Comparison of ENCODE assay signal across 8 cellular contexts in genomic region chr1:36463773-36464604, GRCh38. TPM values are rescaled to one million over a fixed set of nuclear protein-coding genes. Genes with fewer than 3 reads are reported as not detected.
A peak's percentile ranks its signal among the peaks of the same experiment; 100 is the strongest.
DNase-seq lines count a peak whose midpoint lies in the region; ATAC-seq and TF ChIP-seq lines count a peak whose summit lies in the region.

MRPS15 (minus strand) TSS chr1:36464384; CDS start chr1:36464275, 109 bp downstream.

- 1% methylated on average over 66 of the region's 66 CpGs for WGBS in esophagus, 2 donors

- peak within 1 kb of the TSS; percentile 88 to 90 for H3K27ac ChIP-seq in esophagus (ENCODE audit: low read depth in 2 of 2, low read length in 1 of 2)
- peak within 1 kb of the TSS; percentile 95 for H3K27ac ChIP-seq in muscle layer of colon (ENCODE audit: low read depth, low read length)

- H3K36me3 ChIP-seq in esophagus (ENCODE audit: control insufficient read depth in 2 of 2, insufficient read depth in 2 of 2, low read length in 1 of 2) (peaks cover 7 to 8% of the 10 kb centered on the region in 2 donors), muscle layer of colon (ENCODE audit: insufficient read depth, low read length) (peaks cover 30% of the 10 kb centered on the region)

- no peaks in the 10 kb centered on the region for H3K27me3 Mint-ChIP-seq in activated T-cell treated with anti-CD3 and anti-CD28 coated beads, Interleukin-2, amount 50 U/mL, for 4 hours (ENCODE audit: low read depth)

- peaks cover 17% of the 10 kb centered on the region for H3K36me3 Mint-ChIP-seq in activated T-cell treated with anti-CD3 and anti-CD28 coated beads, Interleukin-2, amount 50 U/mL, for 4 hours (ENCODE audit: insufficient read depth)

- peak within 1 kb of the TSS; percentile 77 to 93 for H3K4me3 ChIP-seq in esophagus (ENCODE audit: low read depth in 1 of 2, low read length in 2 of 2)
- H3K4me3 ChIP-seq in muscle layer of colon (ENCODE audit: low read depth in 1 of 2, low read length in 2 of 2): peak within 1 kb of the TSS; percentile 93 to 98

- peaks cover 30% of the 10 kb centered on the region for H3K4me1 Mint-ChIP-seq in activated T-cell treated with anti-CD3 and anti-CD28 coated beads, Interleukin-2, amount 50 U/mL, for 4 hours (ENCODE audit: low read depth)

- peak; percentile 78 for ATAC-seq in GM21717 (IDR thresholded peaks at IDR 0.05; ENCODE audit: unreplicated experiment)
- peak; percentile 98 to 99 for ATAC-seq in activated T-cell treated with anti-CD3 and anti-CD28 coated beads, Interleukin-2, amount 50 U/mL, for 4 hours

- H3K9ac ChIP-seq in muscle layer of colon (ENCODE audit: low read length): peak within 1 kb of the TSS; percentile 92

- H3K27me3 ChIP-seq in esophagus (ENCODE audit: control insufficient read depth in 1 of 2, insufficient read depth in 2 of 2, low read length in 2 of 2) (no peaks in the 10 kb centered on the region), muscle layer of colon (ENCODE audit: control insufficient read depth in 1 of 2, insufficient read depth in 2 of 2, low read length in 2 of 2) (no peaks in the 10 kb centered on the region)

- H3K9me3 Mint-ChIP-seq in activated T-cell treated with anti-CD3 and anti-CD28 coated beads, Interleukin-2, amount 50 U/mL, for 4 hours: no peaks in the 10 kb centered on the region

- peak; percentile 99 for DNase-seq in DMS153 treated with DMSO at 0.1 percent for 48 hours (lab: John Stamatoyannopoulos, UW; ENCODE audit: unreplicated experiment)
- DNase-seq in KBM-7: peak; percentile 93
- DNase-seq in activated T-cell treated with anti-CD3 and anti-CD28 coated beads, Interleukin-2, amount 50 U/mL, for 4 hours: peak; percentile 94
- peak; percentile 91 for DNase-seq in stimulated activated CD8-positive, alpha-beta memory T cell treated with anti-CD3 and anti-CD28 coated beads, Interleukin-7, amount 100 ng/mL, for 24 hours (ENCODE audit: low read depth)

- no peaks in the 10 kb centered on the region for H3K9me3 ChIP-seq in esophagus (ENCODE audit: control insufficient read depth in 2 of 2, insufficient read depth in 1 of 2, low read depth in 1 of 2, low read length in 1 of 2)
- no peaks in the 10 kb centered on the region for H3K9me3 ChIP-seq in muscle layer of colon (ENCODE audit: low read length)

- in situ Hi-C loops in KBM-7 (cut with MboI; ENCODE audit: low pct_unique_long_range_greater_than_20kb, low sequenced_read_pairs): no loop called here

- peak within 1 kb of the TSS; percentile 100 for H3K4me3 Mint-ChIP-seq in activated T-cell treated with anti-CD3 and anti-CD28 coated beads, Interleukin-2, amount 50 U/mL, for 4 hours

- peaks cover 0 to 5% of the 10 kb centered on the region in 2 donors for H3K4me1 ChIP-seq in esophagus (ENCODE audit: control insufficient read depth in 2 of 2, insufficient read depth in 2 of 2, low read length in 1 of 2)
- peaks cover 16% of the 10 kb centered on the region for H3K4me1 ChIP-seq in muscle layer of colon (ENCODE audit: insufficient read depth, low read length)

TF ChIP-seq in PFSK-1, 5 proteins besides CTCF, POLR2A, EP300 and RAD21:
- peak; percentile 82; the same call in 1 of the 2 replicates for TF ChIP-seq TAF1 (IDR thresholded peaks at IDR 0.05; ENCODE audit: borderline replicate concordance, insufficient read depth, low read length)
- peak; percentile 85 for TF ChIP-seq FOXP2 (optimal IDR thresholded peaks at IDR 0.05; ENCODE audit: borderline replicate concordance, extremely low read depth, extremely low read length, insufficient read depth)
- peak; percentile 91 for TF ChIP-seq POLR2AphosphoS5 (IDR thresholded peaks at IDR 0.05; ENCODE audit: low read depth, low read length)
- TF ChIP-seq REST (IDR thresholded peaks at IDR 0.05; ENCODE audit: insufficient read depth in 1 of 2, low read depth in 2 of 2, low read length in 2 of 2): peak; percentile 35 to 48; a peak in 2 of 4 replicates
- peak; percentile 32; the same call in 1 of the 2 replicates for TF ChIP-seq SIN3A (IDR thresholded peaks at IDR 0.05; ENCODE audit: borderline replicate concordance, insufficient read depth, low read length)
TF ChIP-seq in PFSK-1: peak in this region for 5.

RNA-seq across cellular contexts. Expression of gene MRPS15, which starts in this region (rescaled TPM):
- polyA plus RNA-seq in PFSK-1 (2012; ENCODE audit: insufficient read length, low read depth): 94.8 TPM
- total RNA-seq in activated T-cell treated with anti-CD3 and anti-CD28 coated beads, Interleukin-2, amount 50 U/mL, for 4 hours: 100 to 1,000 TPM; 117 to 133 (median 127) TPM
- 100 to 1,000 TPM; 106 to 143 TPM for polyA plus RNA-seq in esophagus

Comparison
In these comparisons a context has a peak if more than half of its experiments do, and no peak if none do; other contexts are left out.
1. Peak in every context shown above with its lines: DNase-seq, ATAC-seq, H3K4me3 ChIP-seq and H3K27ac ChIP-seq.